ENCODE assay signal across 15 cellular contexts in genomic region chr2:216192931-216193330, GRCh38.
"Had no signal": no experiment of that assay in that cellular context is flagged by ENCODE, and none has a peak within 500 bp of the region (broad histone marks: within the 10 kb centered on the region; RNA-seq: fewer than 3 reads in every experiment).

No MANE protein-coding gene starts in this region.

- H3K27me3 Mint-ChIP-seq: T-cell had no signal

- H3K4me3 ChIP-seq: coronary artery, lower lobe of right lung, SK-N-MC, skin epidermis, tibial artery, vagina had no signal

- ATAC-seq: T-cell had no signal

- H3K27ac Mint-ChIP-seq: mesothelial cell of epicardium had no signal

- H3K27me3 ChIP-seq: tibial artery, vagina had no signal

- H3K9me3 Mint-ChIP-seq: mesothelial cell of epicardium, T-cell had no signal

- H3K9me3 ChIP-seq: lower lobe of right lung, tibial artery, vagina had no signal

- DNase-seq: activated CD4-positive, CD25-positive, alpha-beta regulatory T cell; activated CD8-positive, alpha-beta memory T cell treated with anti-CD3 and anti-CD28 coated beads for 24 hours; activated naive CD4-positive, alpha-beta T cell; caudate nucleus; effector CD8-positive, alpha-beta T cell; hypothalamus; lower lobe of right lung; stimulated activated CD4-positive, alpha-beta T cell treated with anti-CD3 and anti-CD28 coated beads, Interleukin-4, amount 100 ng/mL, for 4 hours; T-cell; tibial artery had no signal

- H3K4me3 Mint-ChIP-seq: mesothelial cell of epicardium, T-cell had no signal

- H3K27ac ChIP-seq: coronary artery, lower lobe of right lung, SK-N-MC, skin epidermis, tibial artery, vagina had no signal
